ENCODE assay signal across 13 cellular contexts in the genomic region with DNA sequence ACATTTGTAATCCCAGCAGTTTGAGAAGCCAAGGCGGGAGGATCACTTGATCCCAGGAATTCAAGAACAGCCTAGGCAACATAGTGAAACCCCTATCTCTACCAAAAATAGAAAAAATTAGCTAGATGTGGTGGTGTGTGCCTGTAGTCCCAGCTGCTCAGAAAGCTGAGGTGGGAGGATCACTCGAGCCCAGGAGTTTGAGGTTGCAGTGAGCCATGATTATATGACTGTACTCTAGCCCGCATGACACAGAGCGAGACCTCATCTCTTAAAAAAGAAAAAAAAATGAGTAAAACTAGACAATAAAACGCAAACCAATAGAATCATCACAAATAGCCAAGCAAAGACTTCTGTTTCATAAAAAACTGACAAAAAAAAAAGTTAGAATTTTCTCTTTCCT. TPM values are rescaled to one million over a fixed set of nuclear protein-coding genes. Genes with fewer than 3 reads are reported as not detected.
DNase-seq lines count a peak whose midpoint lies in the region; ATAC-seq, FAIRE-seq and TF ChIP-seq lines count a peak whose summit lies in the region.
"Had no signal": no experiment of that assay in that cellular context is flagged by ENCODE, and none has a peak within 500 bp of the region (broad histone marks: within the 10 kb centered on the region; RNA-seq: fewer than 3 reads in every experiment).

No MANE protein-coding gene starts in this region.

- FAIRE-seq in H54 (lab: Jason Lieb, UNC) = no peak
- no peak for FAIRE-seq in frontal cortex (lab: Jason Lieb, UNC)

- no peaks in the 10 kb centered on the region for H3K9me3 ChIP-seq in tibial artery
- H3K9me3 ChIP-seq: left ventricle myocardium inferior had no signal

- H3K36me3 ChIP-seq in tibial artery = peaks cover 20 to 52% (median 35%) of the 10 kb centered on the region in 3 donors

- POLR2A ChIA-PET in GM10248 (lab: Yijun Ruan, JAX) = no interaction called here

- TF ChIP-seq CTCF in GM10248 (IDR thresholded peaks at IDR 0.05; ENCODE audit: control extremely low read depth, extremely low read depth, low read depth, missing control alignments) = no peak
- TF ChIP-seq CTCF in coronary artery (IDR thresholded peaks at IDR 0.05) = no peak
- TF ChIP-seq CTCF in tibial artery (IDR thresholded peaks at IDR 0.05) = no peak

- no peaks in the 10 kb centered on the region for H3K27me3 ChIP-seq in tibial artery

- ATAC-seq in GM19438 (IDR thresholded peaks at IDR 0.05; ENCODE audit: low read depth, unreplicated experiment) (peak; percentile 85), HG03066 (IDR thresholded peaks at IDR 0.05; ENCODE audit: low read depth, unreplicated experiment) (peak; percentile 67)
- ATAC-seq: esophagus mucosa had no signal

- CTCF ChIA-PET in GM10248 (lab: Yijun Ruan, JAX) = interaction anchor here (1.0 to 1.2 kb wide), 2 partner anchors 69 to 230 kb away, joined by 3 to 4 read pairs; no protein-coding TSS in a partner anchor

- H3K4me3 ChIP-seq in coronary artery (no peak overlapping the region), tibial artery (no peak overlapping the region)
- H3K4me3 ChIP-seq: left ventricle myocardium inferior had no signal

- DNase-seq in GM10248 (ENCODE audit: extremely low spot score) (peak; percentile 24), coronary artery (ENCODE audit: low spot score) (no peak), H54 (ENCODE audit: insufficient read length, low spot score) (no peak), frontal cortex (ENCODE audit: low spot score in 2 of 2) (no peak), tibial artery (no peak)
- DNase-seq in activated T-helper 9 cell treated with anti-CD3 and anti-CD28 coated beads, Interleukin-2, amount 50 U/mL, for 16 hours (ENCODE audit: low read depth) = peak; percentile 12
- DNase-seq: activated gamma-delta T cell; CD4-positive, alpha-beta memory T cell; left ventricle myocardium inferior; RPMI8226 had no signal

- intact Hi-C loops in tibial artery (cut with DNase I; ENCODE audit: low total_unique reads) = no loop called here

- no peaks in the 10 kb centered on the region for H3K4me1 ChIP-seq in tibial artery

- H3K27ac ChIP-seq in coronary artery (no peak overlapping the region), tibial artery (no peak overlapping the region)
- H3K27ac ChIP-seq: left ventricle myocardium inferior had no signal

- TF ChIP-seq POLR2A in H54 (IDR thresholded peaks at IDR 0.05; ENCODE audit: low read depth, low read length) = no peak

RNA-seq across cellular contexts. Expression of gene NUCB2, which starts 21.8 kb away (rescaled TPM):
- total RNA-seq in frontal cortex = 83.6 TPM

RNA-seq across cellular contexts. Expression of gene NCR3LG1, which starts 53.3 kb away (rescaled TPM):
- total RNA-seq in frontal cortex = 10.2 TPM

Comparison
In these comparisons a context has a peak if more than half of its experiments do, and no peak if none do; other contexts are left out.
1. DNase-seq: peak in GM10248 (single experiment) and activated T-helper 9 cell treated with anti-CD3 and anti-CD28 coated beads, Interleukin-2, amount 50 U/mL, for 16 hours (single experiment); none in coronary artery (single experiment), H54 (single experiment), frontal cortex (0 of 2) and tibial artery (0 of 2).